ENCODE assay signal across 26 cellular contexts in the genomic region with DNA sequence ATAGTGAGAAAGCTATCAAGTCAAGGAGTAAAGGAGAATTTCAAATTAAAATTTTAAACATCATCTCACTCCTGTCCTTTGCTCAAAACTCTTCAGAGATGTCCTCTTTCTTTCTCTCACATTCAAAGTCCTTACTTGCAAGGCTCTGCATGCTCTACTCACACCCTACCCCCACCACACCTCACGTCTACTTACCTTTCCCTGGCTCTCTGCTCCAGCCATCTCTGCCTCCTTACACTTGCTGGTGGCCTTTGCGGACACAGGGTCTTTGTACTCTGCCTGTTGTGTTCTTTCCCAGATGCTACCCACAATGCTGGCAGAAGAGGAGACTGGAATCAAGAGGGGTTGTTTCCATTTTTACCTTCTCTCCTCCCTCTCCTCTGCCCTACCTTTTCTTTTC.
"Had no signal": no experiment of that assay in that cellular context is flagged by ENCODE, and none has a peak within 500 bp of the region (broad histone marks: within the 10 kb centered on the region; RNA-seq: fewer than 3 reads in every experiment).

No MANE protein-coding gene starts in this region.

- FAIRE-seq: frontal cortex had no signal

- H3K4me1 ChIP-seq: ascending aorta, breast epithelium, colonic mucosa had no signal

- H3K4me3 ChIP-seq: ascending aorta, breast epithelium, cardiac muscle cell, colonic mucosa had no signal

- DNase-seq: activated CD4-positive, alpha-beta memory T cell treated with anti-CD3 and anti-CD28 coated beads for 36 hours; activated CD4-positive, alpha-beta T cell treated with anti-CD3 and anti-CD28 coated beads for 36 hours; activated CD4-positive, alpha-beta T cell treated with anti-CD3 and anti-CD28 coated beads, Interleukin-2, amount 10 ng/mL, durations not matched to agents 24 days and 14 days; activated CD4-positive, CD25-positive, alpha-beta regulatory T cell; activated CD4-positive, CD25-positive, alpha-beta regulatory T cell treated with anti-CD3 and anti-CD28 coated beads, Interleukin-2, amount 50 U/mL, for 72 hours; activated CD8-positive, alpha-beta memory T cell treated with anti-CD3 and anti-CD28 coated beads, Interleukin-2, amount 10 ng/mL, durations not matched to agents 7 days and 5 days; activated CD8-positive, alpha-beta memory T cell treated with anti-CD3 and anti-CD28 coated beads, Interleukin-2, amount 50 U/mL, for 4 hours; activated CD8-positive, alpha-beta T cell treated with anti-CD3 and anti-CD28 coated beads, Interleukin-2, amount 10 ng/mL, durations not matched to agents 7 days and 5 days; activated effector memory CD4-positive, alpha-beta T cell treated with anti-CD3 and anti-CD28 coated beads, Interleukin-2, amount 50 U/mL, for 16 hours; activated naive CD4-positive, alpha-beta T cell treated with anti-CD3 and anti-CD28 coated beads for 36 hours; activated naive CD8-positive, alpha-beta T cell treated with anti-CD3 and anti-CD28 coated beads, Interleukin-2, amount 10 ng/mL, durations not matched to agents 7 days and 5 days; activated T-cell treated with anti-CD3 and anti-CD28 coated beads, Interleukin-2, amount 50 U/mL, for 1 hour; activated T-cell treated with anti-CD3 and anti-CD28 coated beads, Interleukin-2, amount 50 U/mL, for 48 hours; central memory CD4-positive, alpha-beta T cell; cerebellar nuclear complex; colonic mucosa; effector CD8-positive, alpha-beta T cell; foreskin fibroblast; head of caudate nucleus; T-helper 17 cell; WERI-Rb-1 had no signal

- ATAC-seq: activated CD4-positive, alpha-beta T cell treated with anti-CD3 and anti-CD28 coated beads for 36 hours; activated CD8-positive, alpha-beta memory T cell treated with anti-CD3 and anti-CD28 coated beads, Interleukin-2, amount 10 ng/mL, durations not matched to agents 7 days and 5 days; activated CD8-positive, alpha-beta T cell treated with anti-CD3 and anti-CD28 coated beads, Interleukin-2, amount 10 ng/mL, durations not matched to agents 7 days and 5 days; esophagus mucosa; T-helper 17 cell had no signal

- H3K36me3 ChIP-seq: ascending aorta, breast epithelium, cardiac muscle cell, colonic mucosa, WERI-Rb-1 had no signal

- H3K27me3 ChIP-seq: ascending aorta, breast epithelium, cardiac muscle cell, colonic mucosa had no signal

- H3K27ac ChIP-seq: ascending aorta, breast epithelium, cardiac muscle cell, colonic mucosa, WERI-Rb-1 had no signal

- H3K9me3 ChIP-seq: ascending aorta, colonic mucosa had no signal
